ENCODE assay signal across 3 cellular contexts in genomic region chr16:13629704-13630103, GRCh38.
TF ChIP-seq lines count a peak whose summit lies in the region.

No MANE protein-coding gene starts in this region.

TF ChIP-seq in liver, 16 proteins besides CTCF, POLR2A, EP300 and RAD21:
- TF ChIP-seq RXRA (IDR thresholded peaks at IDR 0.05) (peak; percentile 31 to 41), HNF4A (conservative IDR thresholded peaks at IDR 0.05) (peak; percentile 54 to 57), FOXA2 (IDR thresholded peaks at IDR 0.05) (no peak), SP1 (IDR thresholded peaks at IDR 0.05) (peak; percentile 42)

TF ChIP-seq in HepG2, 621 proteins besides CTCF, POLR2A, EP300 and RAD21:
- TF ChIP-seq GPBP1L1 (CRISPR knock-in tag; IDR thresholded peaks at IDR 0.05) (no peak), RAD51 (IDR thresholded peaks at IDR 0.05; ENCODE audit: borderline replicate concordance) (no peak), DR1 (CRISPR knock-in tag; IDR thresholded peaks at IDR 0.05) (no peak), ZNF337 (CRISPR knock-in tag; IDR thresholded peaks at IDR 0.05; ENCODE audit: borderline replicate concordance, low read depth) (no peak), YEATS4 (CRISPR knock-in tag; IDR thresholded peaks at IDR 0.05; ENCODE audit: borderline replicate concordance) (no peak), IKZF1 (IDR thresholded peaks at IDR 0.05) (no peak), SAFB2 (CRISPR knock-in tag; IDR thresholded peaks at IDR 0.05; ENCODE audit: borderline replicate concordance, low read depth) (no peak), SALL2 (CRISPR knock-in tag; IDR thresholded peaks at IDR 0.05) (no peak), ZNF616 (CRISPR knock-in tag; IDR thresholded peaks at IDR 0.05; ENCODE audit: low read depth) (no peak), NPAS2 (CRISPR knock-in tag; IDR thresholded peaks at IDR 0.05; ENCODE audit: borderline replicate concordance) (no peak), HMG20A (CRISPR knock-in tag; IDR thresholded peaks at IDR 0.05; ENCODE audit: borderline replicate concordance) (no peak), ZNF354B (CRISPR knock-in tag; IDR thresholded peaks at IDR 0.05) (no peak), ATAD3A (CRISPR knock-in tag; IDR thresholded peaks at IDR 0.05) (no peak)
- TF ChIP-seq, protein P1, sequence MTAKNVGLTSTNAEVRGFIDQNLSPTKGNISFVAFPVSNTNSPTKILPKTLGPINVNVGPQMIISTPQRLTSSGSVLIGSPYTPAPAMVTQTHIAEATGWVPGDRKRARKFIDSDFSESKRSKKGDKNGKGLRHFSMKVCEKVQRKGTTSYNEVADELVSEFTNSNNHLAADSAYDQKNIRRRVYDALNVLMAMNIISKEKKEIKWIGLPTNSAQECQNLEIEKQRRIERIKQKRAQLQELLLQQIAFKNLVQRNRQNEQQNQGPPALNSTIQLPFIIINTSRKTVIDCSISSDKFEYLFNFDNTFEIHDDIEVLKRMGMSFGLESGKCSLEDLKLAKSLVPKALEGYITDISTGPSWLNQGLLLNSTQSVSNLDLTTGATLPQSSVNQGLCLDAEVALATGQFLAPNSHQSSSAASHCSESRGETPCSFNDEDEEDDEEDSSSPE (CRISPR knock-in tag; IDR thresholded peaks at IDR 0.05) = no peak
- TF ChIP-seq, protein P2, sequence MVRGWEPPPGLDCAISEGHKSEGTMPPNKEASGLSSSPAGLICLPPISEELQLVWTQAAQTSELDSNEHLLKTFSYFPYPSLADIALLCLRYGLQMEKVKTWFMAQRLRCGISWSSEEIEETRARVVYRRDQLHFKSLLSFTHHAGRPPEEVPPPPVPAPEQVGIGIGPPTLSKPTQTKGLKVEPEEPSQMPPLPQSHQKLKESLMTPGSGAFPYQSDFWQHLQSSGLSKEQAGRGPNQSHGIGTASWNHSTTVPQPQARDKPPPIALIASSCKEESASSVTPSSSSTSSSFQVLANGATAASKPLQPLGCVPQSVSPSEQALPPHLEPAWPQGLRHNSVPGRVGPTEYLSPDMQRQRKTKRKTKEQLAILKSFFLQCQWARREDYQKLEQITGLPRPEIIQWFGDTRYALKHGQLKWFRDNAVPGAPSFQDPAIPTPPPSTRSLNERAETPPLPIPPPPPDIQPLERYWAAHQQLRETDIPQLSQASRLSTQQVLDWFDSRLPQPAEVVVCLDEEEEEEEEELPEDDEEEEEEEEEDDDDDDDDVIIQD (CRISPR knock-in tag; IDR thresholded peaks at IDR 0.05; ENCODE audit: low read depth) = no peak

TF ChIP-seq in H1, 55 proteins besides CTCF, POLR2A, EP300 and RAD21:
- no peak for TF ChIP-seq ZNF274 (IDR thresholded peaks at IDR 0.05; ENCODE audit: borderline replicate concordance, extremely low read depth, low read length)
- TF ChIP-seq BRCA1 (IDR thresholded peaks at IDR 0.05; ENCODE audit: low read depth, low read length) = no peak
- no peak for TF ChIP-seq CBX8 (IDR thresholded peaks at IDR 0.05; ENCODE audit: borderline replicate concordance, low read depth, low read length)
- no peak for TF ChIP-seq BACH1 (IDR thresholded peaks at IDR 0.05; ENCODE audit: low read length)
